19 cellular contexts compared by ENCODE assay signal in the genomic region with DNA sequence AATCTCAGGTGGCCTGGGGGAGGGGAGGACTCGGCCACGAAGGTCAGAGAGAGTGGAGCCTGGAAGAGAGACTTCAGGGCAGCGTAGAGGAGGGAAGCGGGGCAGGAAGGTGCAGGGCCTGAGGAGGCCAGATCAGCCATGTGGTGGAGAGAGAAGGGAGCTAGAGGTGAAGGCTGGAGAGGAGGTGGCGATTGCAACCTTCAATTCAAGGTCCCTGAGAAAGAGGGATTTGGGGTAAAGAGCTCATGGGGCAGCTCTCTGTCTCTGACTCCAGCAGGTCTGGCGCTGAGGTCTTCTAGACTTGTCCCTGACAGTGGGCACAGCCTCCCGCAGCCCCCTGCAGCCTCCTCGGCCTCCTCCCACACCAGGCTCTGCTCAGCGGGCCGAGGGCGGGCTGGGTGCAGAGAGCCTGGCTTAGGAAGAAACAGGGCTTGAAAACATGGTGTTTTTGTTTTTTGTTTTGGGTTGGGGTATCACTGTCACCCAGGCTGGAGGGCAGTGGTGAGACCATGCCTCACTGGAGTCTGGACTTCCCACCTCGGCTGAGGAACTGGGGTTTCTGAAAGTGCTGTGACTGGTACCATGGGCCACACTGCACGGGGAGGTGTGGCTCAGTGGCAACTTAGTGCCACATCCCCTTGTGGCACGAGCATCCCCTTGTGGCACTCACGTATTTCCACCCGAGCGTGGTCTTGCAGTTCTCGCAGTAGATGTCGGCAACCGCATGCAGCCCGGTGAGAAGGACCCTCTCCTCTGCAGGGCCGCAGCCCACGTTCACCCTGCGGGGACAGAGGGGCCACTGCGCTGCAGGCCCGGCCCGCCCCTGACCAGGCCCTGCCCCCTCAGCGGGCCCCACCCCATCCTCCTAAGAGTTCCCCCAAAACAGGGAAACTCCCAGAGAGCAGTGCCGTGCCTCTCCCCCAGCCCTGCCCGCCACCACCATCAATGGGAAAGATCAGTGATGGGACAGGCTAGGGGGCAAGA. TPM values are rescaled to one million over a fixed set of nuclear protein-coding genes. Genes with fewer than 3 reads are reported as not detected.
DNase-seq lines count a peak whose midpoint lies in the region; ATAC-seq and TF ChIP-seq lines count a peak whose summit lies in the region.
"Had no signal": no experiment of that assay in that cellular context is flagged by ENCODE, and none has a peak within 500 bp of the region (broad histone marks: within the 10 kb centered on the region; RNA-seq: fewer than 3 reads in every experiment).

No MANE protein-coding gene starts in this region.

- ATAC-seq in effector memory CD8-positive, alpha-beta T cell (replicated peaks) = no peak
- ATAC-seq in GM18502 (IDR thresholded peaks at IDR 0.05; ENCODE audit: poor library complexity, unreplicated experiment) = no peak

- H3K27me3 Mint-ChIP-seq in CD8-positive, alpha-beta memory T cell = no peaks in the 10 kb centered on the region
- H3K27me3 Mint-ChIP-seq in effector memory CD8-positive, alpha-beta T cell = no peaks in the 10 kb centered on the region
- no peaks in the 10 kb centered on the region for H3K27me3 Mint-ChIP-seq in nephron progenitor cell (ENCODE audit: low read depth, poor library complexity)
- H3K27me3 Mint-ChIP-seq: CD4-positive, alpha-beta T cell; progenitor cell of endocrine pancreas had no signal

- TF ChIP-seq POLR2A in adrenal gland (IDR thresholded peaks at IDR 0.05) = no peak

- H3K9ac ChIP-seq in HUES6 (ENCODE audit: low read length) = peak overlapping the region; percentile 10

- CTCF ChIA-PET in CD8-positive, alpha-beta memory T cell (lab: Charles Lee) = interaction anchor here (1.2 kb wide), 1 partner anchor 236 kb away, joined by 3 read pairs; no protein-coding TSS in a partner anchor

- H3K27ac ChIP-seq in CD8-positive, alpha-beta memory T cell (ENCODE audit: low read depth, low read length) = no peak overlapping the region
- H3K27ac ChIP-seq in HUES6 (ENCODE audit: low read depth, low read length) (no peak overlapping the region), adrenal gland (no peak overlapping the region)
- H3K27ac ChIP-seq: heart left ventricle, RWPE1, thoracic aorta had no signal

- peaks cover 8% of the 10 kb centered on the region for H3K36me3 ChIP-seq in CD8-positive, alpha-beta memory T cell (ENCODE audit: insufficient read depth, low read length)
- H3K36me3 ChIP-seq in HUES6 (ENCODE audit: control insufficient read depth, insufficient read depth, low read length) (peaks cover 12% of the 10 kb centered on the region), adrenal gland (replicated peaks in 1 of 2) (no peaks in the 10 kb centered on the region)
- H3K36me3 ChIP-seq: thoracic aorta had no signal

- DNase-seq in CD8-positive, alpha-beta memory T cell = no peak
- no peak for DNase-seq in effector memory CD8-positive, alpha-beta T cell
- DNase-seq in nephron progenitor cell (no peak), adrenal gland (no peak)
- DNase-seq in stimulated activated CD4-positive, alpha-beta T cell treated with anti-CD3 and anti-CD28 coated beads, Interleukin-2, amount 100 ng/mL, for 24 hours = no peak
- DNase-seq: activated CD4-positive, alpha-beta T cell treated with anti-CD3 and anti-CD28 coated beads for 48 hours; activated CD8-positive, alpha-beta memory T cell treated with anti-CD3 and anti-CD28 coated beads, Interleukin-2, amount 50 U/mL, for 4 hours; activated effector memory CD4-positive, alpha-beta T cell treated with anti-CD3 and anti-CD28 coated beads, Interleukin-2, amount 50 U/mL, for 16 hours; amygdala; CD4-positive, alpha-beta T cell; DMS153; heart left ventricle; NCI-H774; SW 1271 had no signal

- intact Hi-C loops in adrenal gland (cut with DNase I) = no loop called here

- H3K27ac Mint-ChIP-seq in CD8-positive, alpha-beta memory T cell = peak overlapping the region in 6 of 8 donors; percentile 26 to 73 (median 48)
- peak overlapping the region; percentile 60 to 81 for H3K27ac Mint-ChIP-seq in effector memory CD8-positive, alpha-beta T cell
- H3K27ac Mint-ChIP-seq in nephron progenitor cell = peak overlapping the region; percentile 82
- H3K27ac Mint-ChIP-seq: CD4-positive, alpha-beta T cell had no signal

- H3K27me3 ChIP-seq in CD8-positive, alpha-beta memory T cell (ENCODE audit: insufficient read depth, low read length, poor library complexity, severe bottlenecking) = no peaks in the 10 kb centered on the region
- H3K27me3 ChIP-seq in HUES6 (ENCODE audit: control insufficient read depth, insufficient read depth, low read length) (no peaks in the 10 kb centered on the region), adrenal gland (no peaks in the 10 kb centered on the region)
- H3K27me3 ChIP-seq: heart left ventricle had no signal

- no peak overlapping the region for H3K4me3 ChIP-seq in CD8-positive, alpha-beta memory T cell (ENCODE audit: low read length)
- H3K4me3 ChIP-seq in HUES6 (ENCODE audit: low read depth, low read length) = no peak overlapping the region
- H3K4me3 ChIP-seq in adrenal gland = no peak overlapping the region
- H3K4me3 ChIP-seq: heart left ventricle, thoracic aorta had no signal

- TF ChIP-seq CTCF in nephron progenitor cell (IDR thresholded peaks at IDR 0.05) = no peak
- TF ChIP-seq CTCF in adrenal gland (IDR thresholded peaks at IDR 0.05) = no peak

- H3K9me3 ChIP-seq in CD8-positive, alpha-beta memory T cell (ENCODE audit: low read length) = no peaks in the 10 kb centered on the region
- H3K9me3 ChIP-seq in HUES6 (ENCODE audit: control insufficient read depth, insufficient read depth, low read depth, low read length) (no peaks in the 10 kb centered on the region), adrenal gland (replicated peaks in 1 of 3) (no peaks in the 10 kb centered on the region)
- H3K9me3 ChIP-seq: heart left ventricle, thoracic aorta had no signal

- no peaks in the 10 kb centered on the region for H3K4me1 Mint-ChIP-seq in CD8-positive, alpha-beta memory T cell
- peaks cover 0 to 4% of the 10 kb centered on the region in 2 donors for H3K4me1 Mint-ChIP-seq in effector memory CD8-positive, alpha-beta T cell (ENCODE audit: low read depth in 2 of 2)
- H3K4me1 Mint-ChIP-seq in nephron progenitor cell = peaks cover 46% of the 10 kb centered on the region

- peaks cover 0 to 57% (median 4%) of the 10 kb centered on the region in 3 donors for H3K36me3 Mint-ChIP-seq in CD8-positive, alpha-beta memory T cell
- H3K36me3 Mint-ChIP-seq in effector memory CD8-positive, alpha-beta T cell (ENCODE audit: insufficient read depth) = peaks cover 48% of the 10 kb centered on the region
- peaks cover 45% of the 10 kb centered on the region for H3K36me3 Mint-ChIP-seq in nephron progenitor cell (ENCODE audit: low read depth)

- no peak overlapping the region for H3K4me3 Mint-ChIP-seq in CD8-positive, alpha-beta memory T cell
- no peak overlapping the region for H3K4me3 Mint-ChIP-seq in effector memory CD8-positive, alpha-beta T cell
- no peak overlapping the region for H3K4me3 Mint-ChIP-seq in nephron progenitor cell
- H3K4me3 Mint-ChIP-seq: CD4-positive, alpha-beta T cell had no signal

- POLR2A ChIA-PET in CD8-positive, alpha-beta memory T cell (lab: Charles Lee) = no interaction called here

- WGBS in adrenal gland, 4 donors = 77 to 83% (median 80%) methylated on average over 12 to 30 of the region's 30 CpGs

- H3K4me1 ChIP-seq in CD8-positive, alpha-beta memory T cell (ENCODE audit: insufficient read depth, low read length) = peaks cover 6% of the 10 kb centered on the region
- H3K4me1 ChIP-seq in HUES6 (ENCODE audit: control insufficient read depth, insufficient read depth, low read length) (no peaks in the 10 kb centered on the region), adrenal gland (replicated peaks in 1 of 2) (peaks cover 0 to 14% of the 10 kb centered on the region in 2 donors)

- H3K9me3 Mint-ChIP-seq in CD8-positive, alpha-beta memory T cell = no peaks in the 10 kb centered on the region
- H3K9me3 Mint-ChIP-seq in effector memory CD8-positive, alpha-beta T cell = no peaks in the 10 kb centered on the region
- no peaks in the 10 kb centered on the region for H3K9me3 Mint-ChIP-seq in nephron progenitor cell
- H3K9me3 Mint-ChIP-seq: CD4-positive, alpha-beta T cell had no signal

RNA-seq across cellular contexts. Expression of gene YPEL1, which starts 32.6 kb away (rescaled TPM):
- 1 to 10 TPM; 2.4 to 2.6 TPM for total RNA-seq in CD8-positive, alpha-beta memory T cell
- 27.0 TPM for polyA plus RNA-seq in CD8-positive, alpha-beta memory T cell
- total RNA-seq in adrenal gland = 10 to 100 TPM in 1 of 8 donors, 1 to 10 TPM in 7; 1.1 to 19.4 (median 3.3) TPM
- 1 to 10 TPM in 2 of 3 donors, under 1 TPM in 1; 0.84 to 4.4 (median 1.8) TPM for polyA plus RNA-seq in adrenal gland

RNA-seq across cellular contexts. Expression of gene PPIL2, which starts 37.2 kb away (rescaled TPM):
- total RNA-seq in CD8-positive, alpha-beta memory T cell = 10 to 100 TPM; 42.4 to 47.3 TPM
- polyA plus RNA-seq in CD8-positive, alpha-beta memory T cell = 38.7 TPM
- 10 to 100 TPM; 32.2 to 58.1 (median 42.4) TPM for total RNA-seq in adrenal gland
- polyA plus RNA-seq in adrenal gland = 10 to 100 TPM; 33.6 to 65.6 (median 61.7) TPM
